1 cellular context compared by ENCODE assay signal in the genomic region with DNA sequence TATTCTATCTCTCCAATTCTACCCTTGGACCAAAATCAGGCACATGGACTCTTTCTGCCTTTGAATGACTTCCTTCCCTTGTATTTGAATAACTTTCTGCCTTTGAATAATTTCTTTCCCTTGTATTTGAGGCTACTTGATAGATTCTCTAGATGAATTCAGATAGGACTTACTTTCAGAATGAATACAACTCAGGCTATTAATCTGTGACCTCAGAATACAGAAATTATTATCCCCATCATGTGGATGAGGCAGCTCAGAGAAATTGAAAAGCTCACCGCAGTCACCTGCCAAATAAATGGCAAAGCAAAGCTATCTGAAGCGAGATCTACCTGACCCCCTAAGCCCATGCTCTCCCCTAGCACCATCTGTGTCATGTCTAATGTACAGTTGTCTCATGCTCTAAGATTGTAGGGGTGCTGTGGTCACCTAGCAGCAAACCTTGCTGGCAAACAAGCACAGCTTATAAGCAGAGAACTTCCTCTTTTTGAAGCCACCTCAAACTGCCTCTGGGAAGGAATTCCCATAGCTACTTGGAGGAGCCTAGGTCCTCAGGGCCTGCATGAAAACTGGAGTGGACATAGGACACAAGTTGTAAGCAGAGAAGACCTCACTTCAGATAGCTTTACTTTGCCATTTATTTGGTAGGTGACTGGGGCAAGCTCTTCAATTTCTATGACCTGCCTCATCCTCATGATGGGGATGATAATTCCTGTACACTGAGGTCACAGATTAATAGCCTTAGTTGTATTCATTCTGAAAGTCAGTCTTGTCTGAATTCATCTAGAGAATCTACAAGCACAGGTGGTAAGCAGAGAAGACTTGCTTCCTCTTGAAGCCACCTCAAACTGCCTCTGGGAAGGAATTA.
TF ChIP-seq lines count a peak whose summit lies in the region.

No MANE protein-coding gene starts in this region.

TF ChIP-seq in GM12878, 131 proteins besides CTCF, POLR2A, EP300 and RAD21 (continued from another document and continues in another):
- TF ChIP-seq, protein P1, sequence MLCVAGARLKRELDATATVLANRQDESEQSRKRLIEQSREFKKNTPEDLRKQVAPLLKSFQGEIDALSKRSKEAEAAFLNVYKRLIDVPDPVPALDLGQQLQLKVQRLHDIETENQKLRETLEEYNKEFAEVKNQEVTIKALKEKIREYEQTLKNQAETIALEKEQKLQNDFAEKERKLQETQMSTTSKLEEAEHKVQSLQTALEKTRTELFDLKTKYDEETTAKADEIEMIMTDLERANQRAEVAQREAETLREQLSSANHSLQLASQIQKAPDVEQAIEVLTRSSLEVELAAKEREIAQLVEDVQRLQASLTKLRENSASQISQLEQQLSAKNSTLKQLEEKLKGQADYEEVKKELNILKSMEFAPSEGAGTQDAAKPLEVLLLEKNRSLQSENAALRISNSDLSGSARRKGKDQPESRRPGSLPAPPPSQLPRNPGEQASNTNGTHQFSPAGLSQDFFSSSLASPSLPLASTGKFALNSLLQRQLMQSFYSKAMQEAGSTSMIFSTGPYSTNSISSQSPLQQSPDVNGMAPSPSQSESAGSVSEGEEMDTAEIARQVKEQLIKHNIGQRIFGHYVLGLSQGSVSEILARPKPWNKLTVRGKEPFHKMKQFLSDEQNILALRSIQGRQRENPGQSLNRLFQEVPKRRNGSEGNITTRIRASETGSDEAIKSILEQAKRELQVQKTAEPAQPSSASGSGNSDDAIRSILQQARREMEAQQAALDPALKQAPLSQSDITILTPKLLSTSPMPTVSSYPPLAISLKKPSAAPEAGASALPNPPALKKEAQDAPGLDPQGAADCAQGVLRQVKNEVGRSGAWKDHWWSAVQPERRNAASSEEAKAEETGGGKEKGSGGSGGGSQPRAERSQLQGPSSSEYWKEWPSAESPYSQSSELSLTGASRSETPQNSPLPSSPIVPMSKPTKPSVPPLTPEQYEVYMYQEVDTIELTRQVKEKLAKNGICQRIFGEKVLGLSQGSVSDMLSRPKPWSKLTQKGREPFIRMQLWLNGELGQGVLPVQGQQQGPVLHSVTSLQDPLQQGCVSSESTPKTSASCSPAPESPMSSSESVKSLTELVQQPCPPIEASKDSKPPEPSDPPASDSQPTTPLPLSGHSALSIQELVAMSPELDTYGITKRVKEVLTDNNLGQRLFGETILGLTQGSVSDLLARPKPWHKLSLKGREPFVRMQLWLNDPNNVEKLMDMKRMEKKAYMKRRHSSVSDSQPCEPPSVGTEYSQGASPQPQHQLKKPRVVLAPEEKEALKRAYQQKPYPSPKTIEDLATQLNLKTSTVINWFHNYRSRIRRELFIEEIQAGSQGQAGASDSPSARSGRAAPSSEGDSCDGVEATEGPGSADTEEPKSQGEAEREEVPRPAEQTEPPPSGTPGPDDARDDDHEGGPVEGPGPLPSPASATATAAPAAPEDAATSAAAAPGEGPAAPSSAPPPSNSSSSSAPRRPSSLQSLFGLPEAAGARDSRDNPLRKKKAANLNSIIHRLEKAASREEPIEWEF (IDR thresholded peaks at IDR 0.05; ENCODE audit: insufficient replicate concordance, low read depth, low read length) = no peak
- TF ChIP-seq RFX5 (IDR thresholded peaks at IDR 0.05; ENCODE audit: low read depth, low read length) (no peak), CBX5 (IDR thresholded peaks at IDR 0.05; ENCODE audit: low read depth) (no peak), TARDBP (IDR thresholded peaks at IDR 0.05; ENCODE audit: borderline replicate concordance) (no peak), POU2F2 (IDR thresholded peaks at IDR 0.05; ENCODE audit: borderline replicate concordance, low read depth, low read length) (0 out of 3 replicates have a peak, but pooled peaks have one; percentile 14), BRCA1 (IDR thresholded peaks at IDR 0.05; ENCODE audit: low read depth, low read length) (no peak), ZSCAN29 (IDR thresholded peaks at IDR 0.05) (no peak), ZNF207 (IDR thresholded peaks at IDR 0.05; ENCODE audit: borderline replicate concordance) (no peak), ZNF217 (IDR thresholded peaks at IDR 0.05) (no peak), SP1 (IDR thresholded peaks at IDR 0.05; ENCODE audit: low read depth, low read length) (no peak), MYC (IDR thresholded peaks at IDR 0.05; ENCODE audit: insufficient read depth, insufficient read length, insufficient replicate concordance, low read length, severe bottlenecking) (no peak), CBX3 (IDR thresholded peaks at IDR 0.05; ENCODE audit: borderline replicate concordance, low read depth) (no peak), RAD51 (IDR thresholded peaks at IDR 0.05) (no peak), IKZF2 (IDR thresholded peaks at IDR 0.05) (peak; percentile 73 to 74), CREM (IDR thresholded peaks at IDR 0.05; ENCODE audit: low read depth) (0 out of 2 replicates have a peak, but pooled peaks have one; percentile 18), BMI1 (IDR thresholded peaks at IDR 0.05; ENCODE audit: borderline replicate concordance) (no peak), HDGF (IDR thresholded peaks at IDR 0.05) (no peak), EGR1 (IDR thresholded peaks at IDR 0.05; ENCODE audit: borderline replicate concordance in 1 of 2, low read depth in 2 of 2, low read length in 2 of 2) (no peak), ATF7 (IDR thresholded peaks at IDR 0.05; ENCODE audit: low read depth) (no peak), ASH2L (IDR thresholded peaks at IDR 0.05; ENCODE audit: borderline replicate concordance, low read depth) (no peak), TCF3 (IDR thresholded peaks at IDR 0.05; ENCODE audit: borderline replicate concordance, insufficient read depth, low read depth, low read length) (no peak), GABPA (IDR thresholded peaks at IDR 0.05; ENCODE audit: low read depth) (no peak), SMC3 (IDR thresholded peaks at IDR 0.05; ENCODE audit: borderline replicate concordance, low read length) (no peak), ETV6 (conservative IDR thresholded peaks at IDR 0.05 in 1 of 2, IDR thresholded peaks at IDR 0.05 in 1 of 2; ENCODE audit: borderline replicate concordance in 1 of 2, low read depth in 1 of 2) (peak in 1 of 2 experiments; percentile 22; a peak in 1 of 4 replicates), JUNB (IDR thresholded peaks at IDR 0.05) (peak; percentile 88), TCF12 (IDR thresholded peaks at IDR 0.05; ENCODE audit: low read depth, low read length) (peak; percentile 67)
- TF ChIP-seq, protein P2, sequence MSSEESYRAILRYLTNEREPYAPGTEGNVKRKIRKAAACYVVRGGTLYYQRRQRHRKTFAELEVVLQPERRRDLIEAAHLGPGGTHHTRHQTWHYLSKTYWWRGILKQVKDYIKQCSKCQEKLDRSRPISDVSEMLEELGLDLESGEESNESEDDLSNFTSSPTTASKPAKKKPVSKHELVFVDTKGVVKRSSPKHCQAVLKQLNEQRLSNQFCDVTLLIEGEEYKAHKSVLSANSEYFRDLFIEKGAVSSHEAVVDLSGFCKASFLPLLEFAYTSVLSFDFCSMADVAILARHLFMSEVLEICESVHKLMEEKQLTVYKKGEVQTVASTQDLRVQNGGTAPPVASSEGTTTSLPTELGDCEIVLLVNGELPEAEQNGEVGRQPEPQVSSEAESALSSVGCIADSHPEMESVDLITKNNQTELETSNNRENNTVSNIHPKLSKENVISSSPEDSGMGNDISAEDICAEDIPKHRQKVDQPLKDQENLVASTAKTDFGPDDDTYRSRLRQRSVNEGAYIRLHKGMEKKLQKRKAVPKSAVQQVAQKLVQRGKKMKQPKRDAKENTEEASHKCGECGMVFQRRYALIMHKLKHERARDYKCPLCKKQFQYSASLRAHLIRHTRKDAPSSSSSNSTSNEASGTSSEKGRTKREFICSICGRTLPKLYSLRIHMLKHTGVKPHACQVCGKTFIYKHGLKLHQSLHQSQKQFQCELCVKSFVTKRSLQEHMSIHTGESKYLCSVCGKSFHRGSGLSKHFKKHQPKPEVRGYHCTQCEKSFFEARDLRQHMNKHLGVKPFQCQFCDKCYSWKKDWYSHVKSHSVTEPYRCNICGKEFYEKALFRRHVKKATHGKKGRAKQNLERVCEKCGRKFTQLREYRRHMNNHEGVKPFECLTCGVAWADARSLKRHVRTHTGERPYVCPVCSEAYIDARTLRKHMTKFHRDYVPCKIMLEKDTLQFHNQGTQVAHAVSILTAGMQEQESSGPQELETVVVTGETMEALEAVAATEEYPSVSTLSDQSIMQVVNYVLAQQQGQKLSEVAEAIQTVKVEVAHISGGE (CRISPR knock-in tag; IDR thresholded peaks at IDR 0.05) = no peak
- TF ChIP-seq, protein P3, sequence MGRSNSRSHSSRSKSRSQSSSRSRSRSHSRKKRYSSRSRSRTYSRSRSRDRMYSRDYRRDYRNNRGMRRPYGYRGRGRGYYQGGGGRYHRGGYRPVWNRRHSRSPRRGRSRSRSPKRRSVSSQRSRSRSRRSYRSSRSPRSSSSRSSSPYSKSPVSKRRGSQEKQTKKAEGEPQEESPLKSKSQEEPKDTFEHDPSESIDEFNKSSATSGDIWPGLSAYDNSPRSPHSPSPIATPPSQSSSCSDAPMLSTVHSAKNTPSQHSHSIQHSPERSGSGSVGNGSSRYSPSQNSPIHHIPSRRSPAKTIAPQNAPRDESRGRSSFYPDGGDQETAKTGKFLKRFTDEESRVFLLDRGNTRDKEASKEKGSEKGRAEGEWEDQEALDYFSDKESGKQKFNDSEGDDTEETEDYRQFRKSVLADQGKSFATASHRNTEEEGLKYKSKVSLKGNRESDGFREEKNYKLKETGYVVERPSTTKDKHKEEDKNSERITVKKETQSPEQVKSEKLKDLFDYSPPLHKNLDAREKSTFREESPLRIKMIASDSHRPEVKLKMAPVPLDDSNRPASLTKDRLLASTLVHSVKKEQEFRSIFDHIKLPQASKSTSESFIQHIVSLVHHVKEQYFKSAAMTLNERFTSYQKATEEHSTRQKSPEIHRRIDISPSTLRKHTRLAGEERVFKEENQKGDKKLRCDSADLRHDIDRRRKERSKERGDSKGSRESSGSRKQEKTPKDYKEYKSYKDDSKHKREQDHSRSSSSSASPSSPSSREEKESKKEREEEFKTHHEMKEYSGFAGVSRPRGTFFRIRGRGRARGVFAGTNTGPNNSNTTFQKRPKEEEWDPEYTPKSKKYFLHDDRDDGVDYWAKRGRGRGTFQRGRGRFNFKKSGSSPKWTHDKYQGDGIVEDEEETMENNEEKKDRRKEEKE (IDR thresholded peaks at IDR 0.05) = no peak
- TF ChIP-seq, protein P4, sequence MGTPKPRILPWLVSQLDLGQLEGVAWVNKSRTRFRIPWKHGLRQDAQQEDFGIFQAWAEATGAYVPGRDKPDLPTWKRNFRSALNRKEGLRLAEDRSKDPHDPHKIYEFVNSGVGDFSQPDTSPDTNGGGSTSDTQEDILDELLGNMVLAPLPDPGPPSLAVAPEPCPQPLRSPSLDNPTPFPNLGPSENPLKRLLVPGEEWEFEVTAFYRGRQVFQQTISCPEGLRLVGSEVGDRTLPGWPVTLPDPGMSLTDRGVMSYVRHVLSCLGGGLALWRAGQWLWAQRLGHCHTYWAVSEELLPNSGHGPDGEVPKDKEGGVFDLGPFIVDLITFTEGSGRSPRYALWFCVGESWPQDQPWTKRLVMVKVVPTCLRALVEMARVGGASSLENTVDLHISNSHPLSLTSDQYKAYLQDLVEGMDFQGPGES (IDR thresholded peaks at IDR 0.05) = no peak
- TF ChIP-seq, protein P5, sequence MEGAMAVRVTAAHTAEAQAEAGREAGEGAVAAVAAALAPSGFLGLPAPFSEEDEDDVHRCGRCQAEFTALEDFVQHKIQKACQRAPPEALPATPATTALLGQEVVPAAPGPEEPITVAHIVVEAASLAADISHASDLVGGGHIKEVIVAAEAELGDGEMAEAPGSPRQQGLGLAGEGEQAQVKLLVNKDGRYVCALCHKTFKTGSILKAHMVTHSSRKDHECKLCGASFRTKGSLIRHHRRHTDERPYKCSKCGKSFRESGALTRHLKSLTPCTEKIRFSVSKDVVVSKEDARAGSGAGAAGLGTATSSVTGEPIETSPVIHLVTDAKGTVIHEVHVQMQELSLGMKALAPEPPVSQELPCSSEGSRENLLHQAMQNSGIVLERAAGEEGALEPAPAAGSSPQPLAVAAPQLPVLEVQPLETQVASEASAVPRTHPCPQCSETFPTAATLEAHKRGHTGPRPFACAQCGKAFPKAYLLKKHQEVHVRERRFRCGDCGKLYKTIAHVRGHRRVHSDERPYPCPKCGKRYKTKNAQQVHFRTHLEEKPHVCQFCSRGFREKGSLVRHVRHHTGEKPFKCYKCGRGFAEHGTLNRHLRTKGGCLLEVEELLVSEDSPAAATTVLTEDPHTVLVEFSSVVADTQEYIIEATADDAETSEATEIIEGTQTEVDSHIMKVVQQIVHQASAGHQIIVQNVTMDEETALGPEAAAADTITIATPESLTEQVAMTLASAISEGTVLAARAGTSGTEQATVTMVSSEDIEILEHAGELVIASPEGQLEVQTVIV (IDR thresholded peaks at IDR 0.05; ENCODE audit: borderline replicate concordance, partially characterized antibody) = no peak
- TF ChIP-seq, protein P6, sequence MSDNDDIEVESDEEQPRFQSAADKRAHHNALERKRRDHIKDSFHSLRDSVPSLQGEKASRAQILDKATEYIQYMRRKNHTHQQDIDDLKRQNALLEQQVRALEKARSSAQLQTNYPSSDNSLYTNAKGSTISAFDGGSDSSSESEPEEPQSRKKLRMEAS (IDR thresholded peaks at IDR 0.05; ENCODE audit: low read depth, low read length) = no peak
- TF ChIP-seq, protein P7, sequence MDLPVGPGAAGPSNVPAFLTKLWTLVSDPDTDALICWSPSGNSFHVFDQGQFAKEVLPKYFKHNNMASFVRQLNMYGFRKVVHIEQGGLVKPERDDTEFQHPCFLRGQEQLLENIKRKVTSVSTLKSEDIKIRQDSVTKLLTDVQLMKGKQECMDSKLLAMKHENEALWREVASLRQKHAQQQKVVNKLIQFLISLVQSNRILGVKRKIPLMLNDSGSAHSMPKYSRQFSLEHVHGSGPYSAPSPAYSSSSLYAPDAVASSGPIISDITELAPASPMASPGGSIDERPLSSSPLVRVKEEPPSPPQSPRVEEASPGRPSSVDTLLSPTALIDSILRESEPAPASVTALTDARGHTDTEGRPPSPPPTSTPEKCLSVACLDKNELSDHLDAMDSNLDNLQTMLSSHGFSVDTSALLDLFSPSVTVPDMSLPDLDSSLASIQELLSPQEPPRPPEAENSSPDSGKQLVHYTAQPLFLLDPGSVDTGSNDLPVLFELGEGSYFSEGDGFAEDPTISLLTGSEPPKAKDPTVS (IDR thresholded peaks at IDR 0.05; ENCODE audit: low read depth, low read length) = no peak
- TF ChIP-seq, protein P8, sequence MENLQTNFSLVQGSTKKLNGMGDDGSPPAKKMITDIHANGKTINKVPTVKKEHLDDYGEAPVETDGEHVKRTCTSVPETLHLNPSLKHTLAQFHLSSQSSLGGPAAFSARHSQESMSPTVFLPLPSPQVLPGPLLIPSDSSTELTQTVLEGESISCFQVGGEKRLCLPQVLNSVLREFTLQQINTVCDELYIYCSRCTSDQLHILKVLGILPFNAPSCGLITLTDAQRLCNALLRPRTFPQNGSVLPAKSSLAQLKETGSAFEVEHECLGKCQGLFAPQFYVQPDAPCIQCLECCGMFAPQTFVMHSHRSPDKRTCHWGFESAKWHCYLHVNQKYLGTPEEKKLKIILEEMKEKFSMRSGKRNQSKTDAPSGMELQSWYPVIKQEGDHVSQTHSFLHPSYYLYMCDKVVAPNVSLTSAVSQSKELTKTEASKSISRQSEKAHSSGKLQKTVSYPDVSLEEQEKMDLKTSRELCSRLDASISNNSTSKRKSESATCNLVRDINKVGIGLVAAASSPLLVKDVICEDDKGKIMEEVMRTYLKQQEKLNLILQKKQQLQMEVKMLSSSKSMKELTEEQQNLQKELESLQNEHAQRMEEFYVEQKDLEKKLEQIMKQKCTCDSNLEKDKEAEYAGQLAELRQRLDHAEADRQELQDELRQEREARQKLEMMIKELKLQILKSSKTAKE (IDR thresholded peaks at IDR 0.05; ENCODE audit: low read depth, poor library complexity, severe bottlenecking) = no peak
- TF ChIP-seq, protein P9, sequence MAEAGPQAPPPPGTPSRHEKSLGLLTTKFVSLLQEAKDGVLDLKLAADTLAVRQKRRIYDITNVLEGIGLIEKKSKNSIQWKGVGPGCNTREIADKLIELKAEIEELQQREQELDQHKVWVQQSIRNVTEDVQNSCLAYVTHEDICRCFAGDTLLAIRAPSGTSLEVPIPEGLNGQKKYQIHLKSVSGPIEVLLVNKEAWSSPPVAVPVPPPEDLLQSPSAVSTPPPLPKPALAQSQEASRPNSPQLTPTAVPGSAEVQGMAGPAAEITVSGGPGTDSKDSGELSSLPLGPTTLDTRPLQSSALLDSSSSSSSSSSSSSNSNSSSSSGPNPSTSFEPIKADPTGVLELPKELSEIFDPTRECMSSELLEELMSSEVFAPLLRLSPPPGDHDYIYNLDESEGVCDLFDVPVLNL (IDR thresholded peaks at IDR 0.05; ENCODE audit: low read depth, low read length) = no peak
